Comparison of ENCODE assay signal across 1 cellular context in genomic region chr18:12989397-12990127, GRCh38.
TF ChIP-seq lines count a peak whose summit lies in the region.

No MANE protein-coding gene starts in this region.

TF ChIP-seq in H1, 55 proteins besides CTCF, POLR2A, EP300 and RAD21:
- TF ChIP-seq, protein P1, sequence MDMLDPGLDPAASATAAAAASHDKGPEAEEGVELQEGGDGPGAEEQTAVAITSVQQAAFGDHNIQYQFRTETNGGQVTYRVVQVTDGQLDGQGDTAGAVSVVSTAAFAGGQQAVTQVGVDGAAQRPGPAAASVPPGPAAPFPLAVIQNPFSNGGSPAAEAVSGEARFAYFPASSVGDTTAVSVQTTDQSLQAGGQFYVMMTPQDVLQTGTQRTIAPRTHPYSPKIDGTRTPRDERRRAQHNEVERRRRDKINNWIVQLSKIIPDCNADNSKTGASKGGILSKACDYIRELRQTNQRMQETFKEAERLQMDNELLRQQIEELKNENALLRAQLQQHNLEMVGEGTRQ (IDR thresholded peaks at IDR 0.05; ENCODE audit: low read length), result no peak
- TF ChIP-seq TEAD4 (IDR thresholded peaks at IDR 0.05; ENCODE audit: low read depth, low read length) (no peak), CEBPB (IDR thresholded peaks at IDR 0.05; ENCODE audit: low read depth, low read length) (no peak), YY1 (IDR thresholded peaks at IDR 0.05; ENCODE audit: low read depth, low read length) (no peak)
